ENCODE assay signal across 16 cellular contexts in the genomic region with DNA sequence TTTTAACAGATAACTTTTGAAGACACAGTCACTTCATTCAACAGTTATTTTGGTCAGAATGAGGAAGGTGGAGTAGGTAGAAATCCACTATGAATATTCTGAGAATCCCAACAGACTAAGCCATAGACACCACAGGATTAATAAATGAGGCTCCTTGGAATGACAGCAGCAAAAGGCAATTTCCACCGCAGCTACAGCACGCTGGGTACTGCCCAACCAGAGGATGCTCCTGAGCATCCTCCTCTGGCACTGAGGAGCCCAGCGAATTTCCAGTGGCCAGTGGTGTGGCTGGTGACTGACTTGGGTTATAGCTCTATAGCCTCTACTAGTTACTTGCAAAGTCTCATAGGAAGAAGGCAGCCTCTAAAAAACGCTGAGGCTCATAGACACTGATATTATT. TPM values are rescaled to one million over a fixed set of nuclear protein-coding genes. Genes with fewer than 3 reads are reported as not detected.
A peak's percentile ranks its signal among the peaks of the same experiment; 100 is the strongest.
DNase-seq lines count a peak whose midpoint lies in the region; ATAC-seq, FAIRE-seq and TF ChIP-seq lines count a peak whose summit lies in the region.
"Had no signal": no experiment of that assay in that cellular context is flagged by ENCODE, and none has a peak within 500 bp of the region (broad histone marks: within the 10 kb centered on the region; RNA-seq: fewer than 3 reads in every experiment).

No MANE protein-coding gene starts in this region.

- H3K4me1 ChIP-seq in SJCRH30, result peaks cover 22% of the 10 kb centered on the region
- H3K4me1 ChIP-seq in psoas muscle, result peaks cover 18% of the 10 kb centered on the region
- peaks cover 8 to 15% (median 10%) of the 10 kb centered on the region in 3 donors for H3K4me1 ChIP-seq in skeletal muscle tissue (ENCODE audit: control insufficient read depth in 3 of 3, insufficient read depth in 3 of 3, low read length in 3 of 3)

- no peak overlapping the region for H3K9ac ChIP-seq in skeletal muscle tissue (ENCODE audit: low read depth in 1 of 3, low read length in 3 of 3)
- H3K9ac ChIP-seq: GM23248 had no signal

- H3K9me3 ChIP-seq in SJCRH30 (replicated peaks) (no peaks in the 10 kb centered on the region), psoas muscle (no peaks in the 10 kb centered on the region), skeletal muscle tissue (ENCODE audit: control insufficient read depth in 3 of 3, low read length in 3 of 3) (peaks cover 0 to 2% (median 0%) of the 10 kb centered on the region in 3 donors)
- H3K9me3 ChIP-seq: Caco-2 had no signal

- DNase-seq in SJCRH30 (peak; percentile 40 to 59), psoas muscle (no peak), D721Med (ENCODE audit: insufficient read length, low spot score) (no peak), foreskin fibroblast (no peak), left lobe of liver (ENCODE audit: low spot score) (no peak)
- DNase-seq: C1 segment of cervical spinal cord; Caco-2; CD4-positive, alpha-beta memory T cell; DMS 273 treated with DMSO at 0.1 percent for 48 hours; DND-41; GM23248; H9; HFFc6 had no signal

- H3K36me3 ChIP-seq in SJCRH30 (no peaks in the 10 kb centered on the region), psoas muscle (ENCODE audit: insufficient read depth in 1 of 2, low read depth in 1 of 2) (no peaks in the 10 kb centered on the region), skeletal muscle tissue (ENCODE audit: control insufficient read depth in 3 of 3, insufficient read depth in 3 of 3, low read length in 3 of 3) (peaks cover 0 to 4% (median 2%) of the 10 kb centered on the region in 3 donors)

- TF ChIP-seq CTCF in psoas muscle (IDR thresholded peaks at IDR 0.05), result no peak
- no peak for TF ChIP-seq CTCF in D721Med (IDR thresholded peaks at IDR 0.05; ENCODE audit: insufficient read depth, missing control alignments)
- TF ChIP-seq CTCF in foreskin fibroblast (IDR thresholded peaks at IDR 0.05; ENCODE audit: low read depth, low read length), result no peak

- ATAC-seq in psoas muscle (no peak), left lobe of liver (no peak)
- ATAC-seq: HCT116 had no signal

- intact Hi-C loops in psoas muscle (cut with DNase I), result no loop called here

- no peak for FAIRE-seq in D721Med (lab: Jason Lieb, UNC)
- FAIRE-seq: GM12892 had no signal

- no peaks in the 10 kb centered on the region for H3K27me3 ChIP-seq in SJCRH30
- H3K27me3 ChIP-seq in psoas muscle (ENCODE audit: insufficient read depth in 3 of 3, low read length in 2 of 3), result no peaks in the 10 kb centered on the region
- H3K27me3 ChIP-seq in skeletal muscle tissue (ENCODE audit: control insufficient read depth in 3 of 3, insufficient read depth in 3 of 3, low read length in 3 of 3), result no peaks in the 10 kb centered on the region

- H3K4me3 ChIP-seq in SJCRH30 (no peak overlapping the region), psoas muscle (no peak overlapping the region), skeletal muscle tissue (ENCODE audit: low read length in 3 of 3) (no peak overlapping the region), foreskin fibroblast (ENCODE audit: low read depth in 1 of 2, low read length in 2 of 2) (no peak overlapping the region)
- H3K4me3 ChIP-seq: GM23248 had no signal

- H3K27ac ChIP-seq in SJCRH30 (no peak overlapping the region), psoas muscle (peak overlapping the region; percentile 77), skeletal muscle tissue (ENCODE audit: low read depth, low read length) (peak overlapping the region; percentile 49)
- H3K27ac ChIP-seq: GM23248 had no signal

- WGBS in psoas muscle, 3 donors, result 68 to 81% (median 70%) methylated on average over 4 of the region's 4 CpGs

RNA-seq across cellular contexts. Expression of gene NR1D2, which starts 3.6 kb away (rescaled TPM):
- 43.2 and 44.8 TPM in 2 replicates for total RNA-seq in SJCRH30 (2014; rRNA removed; shearing (Covaris generic))
- 10 to 100 TPM; 31.7 to 79.6 (median 44.8) TPM for total RNA-seq in psoas muscle
- 10 to 100 TPM in 2 of 3 donors, 1 to 10 TPM in 1; 4.9 to 26.1 (median 13.7) TPM for polyA plus RNA-seq in psoas muscle
- 35.5 TPM for total RNA-seq in skeletal muscle tissue
- total RNA-seq in left lobe of liver, result 20.1 TPM

RNA-seq across cellular contexts. Expression of gene RPL15, which starts 24.5 kb away (rescaled TPM):
- 5,670 and 6,460 TPM in 2 replicates for total RNA-seq in SJCRH30 (2014; rRNA removed; shearing (Covaris generic))
- total RNA-seq in psoas muscle (1,000 to 10,000 TPM; 1,021 to 1,350 (median 1,156) TPM), skeletal muscle tissue (3,028 TPM), left lobe of liver (532 TPM)
- 1,000 to 10,000 TPM; 1,831 to 2,855 (median 2,304) TPM for polyA plus RNA-seq in psoas muscle

RNA-seq across cellular contexts. Expression of gene NKIRAS1, which starts 24.6 kb away (rescaled TPM):
- 27.8 and 29.7 TPM in 2 replicates for total RNA-seq in SJCRH30 (2014; rRNA removed; shearing (Covaris generic))
- 10 to 100 TPM; 19.8 to 30.7 (median 21.3) TPM for total RNA-seq in psoas muscle
- 10 to 100 TPM; 19.5 to 52.4 (median 24.7) TPM for polyA plus RNA-seq in psoas muscle
- total RNA-seq in skeletal muscle tissue, result 17.2 TPM
- total RNA-seq in left lobe of liver, result 7.2 TPM

Comparison
In these comparisons a context has a peak if more than half of its experiments do, and no peak if none do; other contexts are left out.
1. DNase-seq: peak in SJCRH30 (2 of 2); none in psoas muscle (0 of 2), D721Med (single experiment), foreskin fibroblast (0 of 2) and left lobe of liver (single experiment).